ENCODE assay signal across 28 cellular contexts in genomic region chr10:74246495-74246894, GRCh38.
"Had no signal": no experiment of that assay in that cellular context is flagged by ENCODE, and none has a peak within 500 bp of the region (broad histone marks: within the 10 kb centered on the region; RNA-seq: fewer than 3 reads in every experiment).

No MANE protein-coding gene starts in this region.

- H3K36me3 ChIP-seq: pancreas, prostate gland, thoracic aorta had no signal

- H3K9me3 Mint-ChIP-seq: naive thymus-derived CD4-positive, alpha-beta T cell; natural killer cell treated with Interleukin-12 subunit alpha and Interleukin-12 subunit beta and Interleukin-15 and Interleukin-18, amount 100 ng/mL, for 72 hours; neural crest cell; stimulated activated effector memory CD8-positive, alpha-beta T cell treated with anti-CD3 and anti-CD28 coated beads, Interleukin-12 subunit alpha, Interleukin-12 subunit beta, amount 100 ng/mL, for 72 hours; stimulated activated naive CD8-positive, alpha-beta T cell treated with anti-CD3 and anti-CD28 coated beads, Interleukin-15, Interleukin-2, amounts not matched to agents 100 ng/mL and 50 ng/mL, for 24 hours; type B pancreatic cell had no signal

- H3K27me3 ChIP-seq: hepatocyte, pancreas, suprapubic skin, tibial artery, vagina had no signal

- ATAC-seq: mucosa of descending colon; naive thymus-derived CD4-positive, alpha-beta T cell; natural killer cell treated with Interleukin-12 subunit alpha and Interleukin-12 subunit beta and Interleukin-15 and Interleukin-18, amount 100 ng/mL, for 72 hours; pancreas; right cardiac atrium; sciatic nerve; stimulated activated effector memory CD8-positive, alpha-beta T cell treated with anti-CD3 and anti-CD28 coated beads, Interleukin-12 subunit alpha, Interleukin-12 subunit beta, amount 100 ng/mL, for 72 hours had no signal

- H3K27me3 Mint-ChIP-seq: naive thymus-derived CD4-positive, alpha-beta T cell; natural killer cell treated with Interleukin-12 subunit alpha and Interleukin-12 subunit beta and Interleukin-15 and Interleukin-18, amount 100 ng/mL, for 72 hours; stimulated activated naive CD8-positive, alpha-beta T cell treated with anti-CD3 and anti-CD28 coated beads, Interleukin-15, Interleukin-2, amounts not matched to agents 100 ng/mL and 50 ng/mL, for 24 hours; type B pancreatic cell had no signal

- H3K4me3 ChIP-seq: hepatocyte, left ventricle myocardium inferior, lung, mucosa of descending colon, pancreas, prostate gland, skin epidermis, suprapubic skin, thoracic aorta, tibial artery, vagina had no signal

- H3K27ac Mint-ChIP-seq: naive thymus-derived CD4-positive, alpha-beta T cell; natural killer cell treated with Interleukin-12 subunit alpha and Interleukin-12 subunit beta and Interleukin-15 and Interleukin-18, amount 100 ng/mL, for 72 hours; stimulated activated effector memory CD8-positive, alpha-beta T cell treated with anti-CD3 and anti-CD28 coated beads, Interleukin-12 subunit alpha, Interleukin-12 subunit beta, amount 100 ng/mL, for 72 hours; stimulated activated naive CD8-positive, alpha-beta T cell treated with anti-CD3 and anti-CD28 coated beads, Interleukin-15, Interleukin-2, amounts not matched to agents 100 ng/mL and 50 ng/mL, for 24 hours; type B pancreatic cell had no signal

- H3K4me3 Mint-ChIP-seq: naive thymus-derived CD4-positive, alpha-beta T cell; natural killer cell treated with Interleukin-12 subunit alpha and Interleukin-12 subunit beta and Interleukin-15 and Interleukin-18, amount 100 ng/mL, for 72 hours; neural crest cell; stimulated activated effector memory CD8-positive, alpha-beta T cell treated with anti-CD3 and anti-CD28 coated beads, Interleukin-12 subunit alpha, Interleukin-12 subunit beta, amount 100 ng/mL, for 72 hours; stimulated activated naive CD8-positive, alpha-beta T cell treated with anti-CD3 and anti-CD28 coated beads, Interleukin-15, Interleukin-2, amounts not matched to agents 100 ng/mL and 50 ng/mL, for 24 hours; type B pancreatic cell had no signal

- DNase-seq: islet precursor cell; left ventricle myocardium inferior; midbrain; mucosa of descending colon; naive thymus-derived CD4-positive, alpha-beta T cell; nucleus accumbens; pancreas; posterior cingulate gyrus; retina; right cardiac atrium; stimulated activated CD4-positive, alpha-beta T cell treated with anti-CD3 and anti-CD28 coated beads, Interleukin-12 subunit alpha, Interleukin-12 subunit beta, amount 100 ng/mL, for 4 hours; stimulated activated CD4-positive, alpha-beta T cell treated with anti-CD3 and anti-CD28 coated beads, Interleukin-15, amount 100 ng/mL, for 24 hours; stimulated activated CD4-positive, alpha-beta T cell treated with anti-CD3 and anti-CD28 coated beads, Interleukin-4, amount 100 ng/mL, for 24 hours; stimulated activated naive CD4-positive, alpha-beta T cell; tibial artery had no signal

- H3K9me3 ChIP-seq: left ventricle myocardium inferior, mucosa of descending colon, pancreas, prostate gland, suprapubic skin, thoracic aorta, tibial artery, vagina had no signal

- H3K27ac ChIP-seq: hepatocyte, left ventricle myocardium inferior, pancreas, prostate gland, skin epidermis, suprapubic skin, thoracic aorta, tibial artery, vagina had no signal

- H3K4me1 Mint-ChIP-seq: neural crest cell had no signal

- H3K36me3 Mint-ChIP-seq: natural killer cell treated with Interleukin-12 subunit alpha and Interleukin-12 subunit beta and Interleukin-15 and Interleukin-18, amount 100 ng/mL, for 72 hours had no signal
